In genomic region chr1:78240755-78241154, GRCh38 we compare ENCODE assay signal across 33 cellular contexts.
DNase-seq lines count a peak whose midpoint lies in the region.
"Had no signal": no experiment of that assay in that cellular context is flagged by ENCODE, and none has a peak within 500 bp of the region (broad histone marks: within the 10 kb centered on the region; RNA-seq: fewer than 3 reads in every experiment).

No MANE protein-coding gene starts in this region.

- H3K9me3 ChIP-seq in adipocyte (ENCODE audit: control insufficient read depth, low read length) (no peaks in the 10 kb centered on the region), skeletal muscle satellite cell (replicated peaks; ENCODE audit: low read length) (no peaks in the 10 kb centered on the region)
- H3K9me3 ChIP-seq: esophagus muscularis mucosa, pancreas, thyroid gland, vagina had no signal

- H3K4me1 ChIP-seq in adipocyte (ENCODE audit: control insufficient read depth, insufficient read depth, low read length) = peaks cover 16% of the 10 kb centered on the region
- peaks cover 18% of the 10 kb centered on the region for H3K4me1 ChIP-seq in skeletal muscle satellite cell (ENCODE audit: control insufficient read depth, insufficient read depth, low read length)
- H3K4me1 ChIP-seq: pancreas had no signal

- H3K9ac ChIP-seq in adipocyte (ENCODE audit: low read length) (no peak overlapping the region), skeletal muscle satellite cell (ENCODE audit: low read depth, low read length) (peak overlapping the region; percentile 17)

- DNase-seq in EH (ENCODE audit: low read depth) = peak; percentile 38
- peak; percentile 49 for DNase-seq in adipocyte (ENCODE audit: low read depth)
- DNase-seq in foreskin melanocyte = peak; percentile 11
- no peak for DNase-seq in central memory CD4-positive, alpha-beta T cell
- no peak for DNase-seq in activated T-cell treated with anti-CD3 and anti-CD28 coated beads, Interleukin-2, amount 50 U/mL, for 1 hour
- no peak for DNase-seq in NCI-H1417 treated with DMSO at 0.1 percent for 48 hours (lab: John Stamatoyannopoulos, UW)
- DNase-seq in NCI-H1694 treated with DMSO at 0.1 percent for 48 hours (lab: John Stamatoyannopoulos, UW) = no peak
- DNase-seq: activated CD4-positive, alpha-beta T cell treated with anti-CD3 and anti-CD28 coated beads, Interleukin-2, amount 10 ng/mL, durations not matched to agents 7 days and 5 days; activated gamma-delta T cell treated with Interleukin-2 at 50 U/mL for 16 hours; activated naive CD8-positive, alpha-beta T cell treated with anti-CD3 and anti-CD28 coated beads, Interleukin-2, amount 10 ng/mL, durations not matched to agents 7 days and 5 days; activated T-cell treated with anti-CD3 and anti-CD28 coated beads, Interleukin-2, amount 50 U/mL, for 48 hours; C1 segment of cervical spinal cord; cerebellar nuclear complex; GDM1; GOT3; HFFc6; hypothalamus; left cardiac atrium; MV-4-11; NCI-H1436 treated with DMSO at 0.1 percent for 48 hours; NCI-H2107; NCI-H345; NCI-H82; nephron progenitor cell; pancreas; retina; stimulated activated CD4-positive, alpha-beta T cell treated with anti-CD3 and anti-CD28 coated beads, Interleukin-1b, Interleukin-23, amount 100 ng/mL, for 48 hours; stimulated activated naive CD8-positive, alpha-beta T cell treated with anti-CD3 and anti-CD28 coated beads, Interleukin-15, amount 100 ng/mL, for 72 hours; T-cell; thyroid gland had no signal

- H3K27me3 ChIP-seq in adipocyte (replicated peaks; ENCODE audit: control insufficient read depth, insufficient read depth, low read length) (no peaks in the 10 kb centered on the region), skeletal muscle satellite cell (ENCODE audit: control insufficient read depth, insufficient read depth, low read length) (no peaks in the 10 kb centered on the region)
- H3K27me3 ChIP-seq: esophagus muscularis mucosa, pancreas, thyroid gland, vagina had no signal

- H3K4me2 ChIP-seq in skeletal muscle satellite cell (ENCODE audit: low read length) = peak overlapping the region; percentile 50

- H3K4me3 ChIP-seq in adipocyte (ENCODE audit: low read length) = no peak overlapping the region
- no peak overlapping the region for H3K4me3 ChIP-seq in skeletal muscle satellite cell (ENCODE audit: low read length)
- H3K4me3 ChIP-seq: esophagus muscularis mucosa, pancreas, thyroid gland, vagina had no signal

- H3K36me3 ChIP-seq in adipocyte (ENCODE audit: control insufficient read depth, insufficient read depth, low read length, severe bottlenecking) (no peaks in the 10 kb centered on the region), skeletal muscle satellite cell (ENCODE audit: insufficient read depth, low read length) (no peaks in the 10 kb centered on the region)
- H3K36me3 ChIP-seq: esophagus muscularis mucosa, pancreas, thyroid gland, vagina had no signal

Comparison
In these comparisons a context has a peak if more than half of its experiments do, and no peak if none do; other contexts are left out.
1. DNase-seq: peak in EH (single experiment), adipocyte (single experiment) and foreskin melanocyte (single experiment); none in central memory CD4-positive, alpha-beta T cell (single experiment), activated T-cell treated with anti-CD3 and anti-CD28 coated beads, Interleukin-2, amount 50 U/mL, for 1 hour (single experiment), NCI-H1417 treated with DMSO at 0.1 percent for 48 hours (single experiment) and NCI-H1694 treated with DMSO at 0.1 percent for 48 hours (single experiment).